ENCODE assay signal across 8 cellular contexts in the genomic region with DNA sequence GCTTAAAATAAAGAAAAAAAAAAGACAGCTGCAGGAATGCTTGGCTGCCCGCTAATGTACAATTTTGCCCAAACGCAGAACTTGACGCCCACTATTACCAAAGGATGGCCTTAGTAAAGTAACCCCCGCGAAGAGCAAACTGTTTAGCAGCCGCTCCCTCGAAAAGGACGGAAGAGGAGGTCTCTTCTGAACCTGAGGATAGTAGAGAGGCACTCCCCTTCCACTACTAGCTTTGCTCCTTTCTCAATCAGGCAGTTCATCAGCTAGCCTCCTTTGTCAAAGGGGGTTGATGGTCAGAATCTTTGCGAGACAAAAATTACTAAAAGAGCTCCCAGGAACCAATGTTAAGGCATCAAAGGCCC. TPM values are rescaled to one million over a fixed set of nuclear protein-coding genes. Genes with fewer than 3 reads are reported as not detected.
DNase-seq lines count a peak whose midpoint lies in the region; ATAC-seq and TF ChIP-seq lines count a peak whose summit lies in the region.

No MANE protein-coding gene starts in this region.

- peak overlapping the region; percentile 91 to 100 (median 98) for H3K27ac Mint-ChIP-seq in IgD-negative memory B cell
- H3K27ac Mint-ChIP-seq in activated CD4-positive, alpha-beta memory T cell treated with anti-CD3 and anti-CD28 coated beads for 36 hours = peak overlapping the region; percentile 94
- H3K27ac Mint-ChIP-seq in glutamatergic neuron (ENCODE audit: unreplicated experiment) = peak overlapping the region; percentile 100

- peak overlapping the region; percentile 92 to 98 (median 97) for H3K4me3 Mint-ChIP-seq in IgD-negative memory B cell
- peak overlapping the region; percentile 85 for H3K4me3 Mint-ChIP-seq in activated CD4-positive, alpha-beta memory T cell treated with anti-CD3 and anti-CD28 coated beads for 36 hours
- peak overlapping the region; percentile 99 for H3K4me3 Mint-ChIP-seq in glutamatergic neuron (ENCODE audit: unreplicated experiment)

- DNase-seq in DMS53 treated with DMSO at 0.1 percent for 48 hours (lab: John Stamatoyannopoulos, UW; ENCODE audit: unreplicated experiment) (peak; percentile 10), glutamatergic neuron (no peak)
- no peak for DNase-seq in activated CD4-positive, alpha-beta memory T cell treated with anti-CD3 and anti-CD28 coated beads for 36 hours
- no peak for DNase-seq in stimulated activated CD4-positive, alpha-beta T cell treated with anti-CD3 and anti-CD28 coated beads, Interleukin-4, amount 100 ng/mL, for 24 hours
- no peak for DNase-seq in activated CD4-positive, alpha-beta T cell treated with anti-CD3 and anti-CD28 coated beads for 4 hours

- CTCF ChIA-PET in activated CD4-positive, alpha-beta memory T cell treated with anti-CD3 and anti-CD28 coated beads for 36 hours (lab: Charles Lee) = interaction anchor here (0.6 to 2.1 kb wide), 5 partner anchors 10 to 639 kb away, joined by 3 to 8 read pairs (median 3); a partner anchor contains a TSS

- H3K4me1 Mint-ChIP-seq in IgD-negative memory B cell (peaks cover 24 to 46% (median 38%) of the 10 kb centered on the region in 3 donors), glutamatergic neuron (ENCODE audit: low read depth, unreplicated experiment) (peaks cover 3% of the 10 kb centered on the region)
- H3K4me1 Mint-ChIP-seq in activated CD4-positive, alpha-beta memory T cell treated with anti-CD3 and anti-CD28 coated beads for 36 hours (ENCODE audit: low read depth) = peaks cover 57% of the 10 kb centered on the region

- H3K9me3 Mint-ChIP-seq in IgD-negative memory B cell (no peaks in the 10 kb centered on the region), glutamatergic neuron (ENCODE audit: unreplicated experiment) (peaks cover 9% of the 10 kb centered on the region)
- H3K9me3 Mint-ChIP-seq in activated CD4-positive, alpha-beta memory T cell treated with anti-CD3 and anti-CD28 coated beads for 36 hours = no peaks in the 10 kb centered on the region

- no peaks in the 10 kb centered on the region for H3K27me3 ChIP-seq in parathyroid adenoma (ENCODE audit: control insufficient read depth, insufficient read depth, low read length)

- no peaks in the 10 kb centered on the region for H3K27me3 Mint-ChIP-seq in IgD-negative memory B cell
- no peaks in the 10 kb centered on the region for H3K27me3 Mint-ChIP-seq in activated CD4-positive, alpha-beta memory T cell treated with anti-CD3 and anti-CD28 coated beads for 36 hours
- H3K27me3 Mint-ChIP-seq in glutamatergic neuron (ENCODE audit: unreplicated experiment) = peaks cover 8% of the 10 kb centered on the region

- ATAC-seq in HG03469 (IDR thresholded peaks at IDR 0.05; ENCODE audit: unreplicated experiment) = no peak

- no peaks in the 10 kb centered on the region for H3K4me1 ChIP-seq in parathyroid adenoma

- peak overlapping the region; percentile 98 for H3K27ac ChIP-seq in parathyroid adenoma

- H3K9me3 ChIP-seq in parathyroid adenoma (ENCODE audit: control insufficient read depth, low read length) = no peaks in the 10 kb centered on the region

- H2AFZ ChIP-seq in parathyroid adenoma = peak overlapping the region; percentile 91

- H3K36me3 Mint-ChIP-seq in IgD-negative memory B cell (peaks cover 2% of the 10 kb centered on the region), glutamatergic neuron (ENCODE audit: unreplicated experiment) (no peaks in the 10 kb centered on the region)
- H3K36me3 Mint-ChIP-seq in activated CD4-positive, alpha-beta memory T cell treated with anti-CD3 and anti-CD28 coated beads for 36 hours = peaks cover 11% of the 10 kb centered on the region

- POLR2A ChIA-PET in activated CD4-positive, alpha-beta memory T cell treated with anti-CD3 and anti-CD28 coated beads for 36 hours (lab: Charles Lee) = interaction anchor here (0.6 to 5.3 kb wide), 6 partner anchors 10 to 1410 kb away, joined by 3 to 72 read pairs (median 4); a partner anchor contains a TSS

- peak overlapping the region; percentile 84 for H3K9ac ChIP-seq in parathyroid adenoma

- no peaks in the 10 kb centered on the region for H3K36me3 ChIP-seq in parathyroid adenoma (ENCODE audit: control insufficient read depth, insufficient read depth, low read length)

- intact Hi-C loops in activated CD4-positive, alpha-beta memory T cell treated with anti-CD3 and anti-CD28 coated beads for 36 hours (cut with micrococcal nuclease) = loop anchor here (5.0 to 10.0 kb wide), 4 partner anchors 196 to 1211 kb away; a partner anchor contains a TSS

- peak overlapping the region; percentile 93 for H3K4me3 ChIP-seq in parathyroid adenoma (ENCODE audit: low read depth, low read length)

- peak overlapping the region; percentile 88 for H3K4me2 ChIP-seq in parathyroid adenoma (ENCODE audit: low read length)

- no peak for TF ChIP-seq CTCF in glutamatergic neuron (IDR thresholded peaks at IDR 0.05; ENCODE audit: partially characterized antibody, unreplicated experiment)
- no peak for TF ChIP-seq CTCF in parathyroid adenoma (IDR thresholded peaks at IDR 0.05)

- no peaks in the 10 kb centered on the region for H3K79me2 ChIP-seq in parathyroid adenoma

RNA-seq across cellular contexts. Expression of a gene that starts 0.6 kb away (rescaled TPM):
- polyA plus RNA-seq in IgD-negative memory B cell = 1.7 TPM
- total RNA-seq in activated CD4-positive, alpha-beta memory T cell treated with anti-CD3 and anti-CD28 coated beads for 36 hours = 1 to 10 TPM; 5.6 to 6.3 TPM
- total RNA-seq in glutamatergic neuron (ENCODE audit: unreplicated experiment) = 7.7 TPM

RNA-seq across cellular contexts. Expression of a gene that starts 0.8 kb away (rescaled TPM):
- polyA plus RNA-seq in IgD-negative memory B cell = 15.0 TPM
- 10 to 100 TPM; 13.9 to 15.9 TPM for total RNA-seq in activated CD4-positive, alpha-beta memory T cell treated with anti-CD3 and anti-CD28 coated beads for 36 hours
- 7.7 TPM for total RNA-seq in glutamatergic neuron (ENCODE audit: unreplicated experiment)

RNA-seq across cellular contexts. Expression of a gene that starts 52.4 kb away (rescaled TPM):
- polyA plus RNA-seq in IgD-negative memory B cell = 70.1 TPM
- 10 to 100 TPM; 89.2 to 99.4 TPM for total RNA-seq in activated CD4-positive, alpha-beta memory T cell treated with anti-CD3 and anti-CD28 coated beads for 36 hours
- total RNA-seq in glutamatergic neuron (ENCODE audit: unreplicated experiment) = 4.3 TPM

Comparison
In these comparisons a context has a peak if more than half of its experiments do, and no peak if none do; other contexts are left out.
1. RNA of a gene that starts 52.4 kb away (total RNA-seq): 89.2 to 99.4 TPM in activated CD4-positive, alpha-beta memory T cell treated with anti-CD3 and anti-CD28 coated beads for 36 hours; 4.3 TPM in glutamatergic neuron (single experiment); every median in the first group is over 10 times any median in the second.
2. Peak in every context shown above with its lines, with median percentiles within 50 percentile points of each other: H3K27ac Mint-ChIP-seq and H3K4me3 Mint-ChIP-seq.